ENCODE assay signal across 9 cellular contexts in the genomic region with DNA sequence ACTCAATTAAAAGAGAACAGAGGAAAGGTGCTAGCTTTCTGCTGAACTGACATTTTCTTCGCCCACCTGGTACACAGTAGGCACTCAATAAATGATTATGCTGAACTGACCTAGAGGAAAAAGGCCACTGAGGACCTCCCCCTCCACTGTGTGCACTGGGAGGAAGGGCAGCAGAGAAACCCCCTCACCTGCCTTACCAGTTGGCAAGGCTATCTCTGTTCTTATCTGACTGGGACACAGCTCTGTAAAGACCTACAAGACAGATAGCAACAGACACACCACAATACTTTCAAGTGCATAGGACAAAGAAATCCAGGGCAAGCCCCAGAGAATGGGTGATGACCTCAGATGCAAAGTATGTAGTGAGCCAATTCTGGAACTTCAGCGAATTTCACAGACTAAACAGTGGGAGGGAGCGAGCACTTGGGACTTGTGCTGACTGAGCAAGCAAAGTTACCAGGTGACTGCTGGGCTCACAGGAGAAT. TPM values are rescaled to one million over a fixed set of nuclear protein-coding genes. Genes with fewer than 3 reads are reported as not detected.
DNase-seq lines count a peak whose midpoint lies in the region; ATAC-seq and TF ChIP-seq lines count a peak whose summit lies in the region.
"Had no signal": no experiment of that assay in that cellular context is flagged by ENCODE, and none has a peak within 500 bp of the region (broad histone marks: within the 10 kb centered on the region; RNA-seq: fewer than 3 reads in every experiment).

No MANE protein-coding gene starts in this region.

- H3K4me1 ChIP-seq in heart right ventricle = peaks cover 11 to 56% (median 43%) of the 10 kb centered on the region in 9 donors
- H3K4me1 ChIP-seq in stomach = peaks cover 14 to 30% (median 22%) of the 10 kb centered on the region in 4 donors

- H3K27ac ChIP-seq in heart right ventricle (peak overlapping the region in 9 of 10 donors; percentile 6 to 85 (median 66)), stomach (peak overlapping the region; percentile 7 to 70 (median 46))

- TF ChIP-seq POLR2A in stomach (IDR thresholded peaks at IDR 0.05) = no peak

- 52 to 56% methylated on average over 3 of the region's 3 CpGs for WGBS in heart right ventricle, 2 donors
- WGBS in stomach, 5 donors = 51 to 65% (median 54%) methylated on average over 3 of the region's 3 CpGs

- TF ChIP-seq EP300 in stomach (IDR thresholded peaks at IDR 0.05) = no peak

- peaks cover 0 to 96% (median 67%) of the 10 kb centered on the region in 9 donors for H3K36me3 ChIP-seq in heart right ventricle
- H3K36me3 ChIP-seq in stomach = peaks cover 9 to 82% (median 73%) of the 10 kb centered on the region in 4 donors

- no peaks in the 10 kb centered on the region for H3K27me3 ChIP-seq in heart right ventricle
- H3K27me3 ChIP-seq in stomach = no peaks in the 10 kb centered on the region

- ATAC-seq in GM21723 (IDR thresholded peaks at IDR 0.05; ENCODE audit: unreplicated experiment) = peak; percentile 54
- ATAC-seq in heart right ventricle = peak; percentile 13 to 86 (median 73)

- H3K9me3 ChIP-seq in heart right ventricle = peaks cover 0 to 9% (median 4%) of the 10 kb centered on the region in 11 donors
- no peaks in the 10 kb centered on the region for H3K9me3 ChIP-seq in stomach

- H3K4me3 ChIP-seq in heart right ventricle (no peak overlapping the region), stomach (no peak overlapping the region)

- DNase-seq in RPMI7951 (ENCODE audit: low read depth) = peak; percentile 90
- no peak for DNase-seq in heart right ventricle
- DNase-seq in stomach = no peak
- no peak for DNase-seq in activated CD4-positive, alpha-beta T cell treated with anti-CD3 and anti-CD28 coated beads for 4 hours
- no peak for DNase-seq in NCI-H524 treated with DMSO at 0.1 percent for 48 hours (lab: John Stamatoyannopoulos, UW)
- no peak for DNase-seq in inferior parietal cortex (ENCODE audit: extremely low spot score)
- DNase-seq in activated CD8-positive, alpha-beta memory T cell treated with anti-CD3 and anti-CD28 coated beads, Interleukin-2, amount 50 U/mL, for 48 hours = no peak
- DNase-seq: activated naive CD8-positive, alpha-beta T cell treated with anti-CD3 and anti-CD28 coated beads, Interleukin-2, amount 10 ng/mL, durations not matched to agents 7 days and 5 days had no signal

- no peak for TF ChIP-seq CTCF in heart right ventricle (IDR thresholded peaks at IDR 0.05)
- TF ChIP-seq CTCF in stomach (IDR thresholded peaks at IDR 0.05) = no peak

- intact Hi-C loops in heart right ventricle (cut with DNase I) = no loop called here
- intact Hi-C loops in stomach (cut with DNase I; ENCODE audit: low total_unique reads) = no loop called here

RNA-seq across cellular contexts. Expression of a gene that starts 30.4 kb away (rescaled TPM):
- total RNA-seq in RPMI7951 (2014; rRNA removed; shearing (Covaris generic)) = 38.4 and 38.8 TPM in 2 replicates
- total RNA-seq in heart right ventricle (100 to 1,000 TPM; 201 to 467 (median 347) TPM), stomach (100 to 1,000 TPM in 2 of 5 donors, 10 to 100 TPM in 3; 41.7 to 231 (median 83.9) TPM)
- polyA plus RNA-seq in heart right ventricle (100 to 1,000 TPM; 152 to 247 TPM), stomach (100 to 1,000 TPM; 168 to 289 (median 277) TPM)
